In genomic region chr11:57637626-57638004, GRCh38 we compare ENCODE assay signal across 9 cellular contexts. TPM values are rescaled to one million over a fixed set of nuclear protein-coding genes. Genes with fewer than 3 reads are reported as not detected.
DNase-seq lines count a peak whose midpoint lies in the region; ATAC-seq lines count a peak whose summit lies in the region.
"Had no signal": no experiment of that assay in that cellular context is flagged by ENCODE, and none has a peak within 500 bp of the region (broad histone marks: within the 10 kb centered on the region; RNA-seq: fewer than 3 reads in every experiment).

No MANE protein-coding gene starts in this region.

- peaks cover 24% of the 10 kb centered on the region for H3K4me1 Mint-ChIP-seq in activated T-cell treated with anti-CD3 and anti-CD28 coated beads, Interleukin-2, amount 50 U/mL, for 24 hours (ENCODE audit: low read depth)
- peaks cover 13% of the 10 kb centered on the region for H3K4me1 Mint-ChIP-seq in memory B cell

- no peaks in the 10 kb centered on the region for H3K36me3 ChIP-seq in urinary bladder (ENCODE audit: insufficient read depth)

- H3K27ac Mint-ChIP-seq in activated T-cell treated with anti-CD3 and anti-CD28 coated beads, Interleukin-2, amount 50 U/mL, for 24 hours: peak overlapping the region; percentile 63
- no peak overlapping the region for H3K27ac Mint-ChIP-seq in memory B cell

- H3K27me3 Mint-ChIP-seq in activated T-cell treated with anti-CD3 and anti-CD28 coated beads, Interleukin-2, amount 50 U/mL, for 24 hours: peaks cover 52% of the 10 kb centered on the region
- peaks cover 27% of the 10 kb centered on the region for H3K27me3 Mint-ChIP-seq in memory B cell

- H3K4me3 ChIP-seq in urinary bladder (ENCODE audit: low read depth, low read length): peak overlapping the region; percentile 58

- DNase-seq in activated T-cell treated with anti-CD3 and anti-CD28 coated beads, Interleukin-2, amount 50 U/mL, for 24 hours: no peak
- DNase-seq in activated T-cell treated with anti-CD3 and anti-CD28 coated beads, Interleukin-2, amount 50 U/mL, for 48 hours: no peak
- DNase-seq in memory B cell (ENCODE audit: low spot score in 2 of 2) (no peak), HK-2 (ENCODE audit: unreplicated experiment) (no peak), amygdala (lab: John Stamatoyannopoulos, UW) (no peak)

- H3K36me3 Mint-ChIP-seq in activated T-cell treated with anti-CD3 and anti-CD28 coated beads, Interleukin-2, amount 50 U/mL, for 24 hours (ENCODE audit: low read depth): no peaks in the 10 kb centered on the region
- H3K36me3 Mint-ChIP-seq in memory B cell: no peaks in the 10 kb centered on the region

- H3K27ac ChIP-seq in cingulate gyrus (ENCODE audit: low read depth, low read length) (peak overlapping the region; percentile 47), urinary bladder (ENCODE audit: low read depth) (no peak overlapping the region)

- H3K4me3 Mint-ChIP-seq in activated T-cell treated with anti-CD3 and anti-CD28 coated beads, Interleukin-2, amount 50 U/mL, for 24 hours: peak overlapping the region; percentile 80
- H3K4me3 Mint-ChIP-seq in memory B cell: peak overlapping the region; percentile 94

- WGBS in urinary bladder: 16% methylated on average over 18 of the region's 18 CpGs

- H3K4me1 ChIP-seq in urinary bladder (ENCODE audit: insufficient read depth): no peaks in the 10 kb centered on the region

- H3K9me3 Mint-ChIP-seq in activated T-cell treated with anti-CD3 and anti-CD28 coated beads, Interleukin-2, amount 50 U/mL, for 24 hours: no peaks in the 10 kb centered on the region
- H3K9me3 Mint-ChIP-seq in memory B cell: no peaks in the 10 kb centered on the region

- ATAC-seq in memory B cell (ENCODE audit: low read depth): no peak
- no peak for ATAC-seq in GM18498 (IDR thresholded peaks at IDR 0.05; ENCODE audit: unreplicated experiment)

RNA-seq across cellular contexts. Expression of gene YPEL4, which starts 12.1 kb away (rescaled TPM):
- total RNA-seq in urinary bladder: 1.7 TPM
- polyA plus RNA-seq in urinary bladder: 3.5 TPM
- total RNA-seq: Daoy had no signal

RNA-seq across cellular contexts. Expression of gene CLP1, which starts 19.9 kb away (rescaled TPM):
- 14.1 TPM for total RNA-seq in urinary bladder
- 12.7 TPM for polyA plus RNA-seq in urinary bladder

RNA-seq across cellular contexts. Expression of gene ZDHHC5, which starts 30.3 kb away (rescaled TPM):
- 29.9 TPM for total RNA-seq in urinary bladder
- 36.4 TPM for polyA plus RNA-seq in urinary bladder

RNA-seq across cellular contexts. Expression of gene SERPING1, which starts 40.1 kb away (rescaled TPM):
- total RNA-seq in urinary bladder: 53.6 TPM
- 806 TPM for polyA plus RNA-seq in urinary bladder
- total RNA-seq: Daoy had no signal
